1 cellular context compared by ENCODE assay signal in genomic region chr19:48362716-48363499, GRCh38.
TF ChIP-seq lines count a peak whose summit lies in the region.

No MANE protein-coding gene starts in this region.

TF ChIP-seq in K562, 482 proteins besides CTCF, POLR2A, EP300 and RAD21 (continued from another document and continues in another):
- TF ChIP-seq USF1 (CRISPR knock-in tag; IDR thresholded peaks at IDR 0.05) (no peak), ZNF551 (CRISPR knock-in tag; IDR thresholded peaks at IDR 0.05) (no peak), RREB1 (CRISPR knock-in tag; IDR thresholded peaks at IDR 0.05) (0 out of 2 replicates have a peak, but pooled peaks have one; percentile 34), E2F4 (CRISPR knock-in tag; IDR thresholded peaks at IDR 0.05; ENCODE audit: low read depth) (0 out of 2 replicates have a peak, but pooled peaks have one; percentile 6), PKNOX1 (IDR thresholded peaks at IDR 0.05) (no peak), BMI1 (IDR thresholded peaks at IDR 0.05; ENCODE audit: low read length) (no peak), TCF7 (IDR thresholded peaks at IDR 0.05; ENCODE audit: borderline replicate concordance) (no peak), SRSF9 (IDR thresholded peaks at IDR 0.05; ENCODE audit: borderline replicate concordance, low read depth, low read length) (no peak), ZNF668 (CRISPR knock-in tag; IDR thresholded peaks at IDR 0.05) (no peak), RBFOX2 (IDR thresholded peaks at IDR 0.05; ENCODE audit: low read depth, low read length) (peak; percentile 77), C11orf30 (IDR thresholded peaks at IDR 0.05; ENCODE audit: low read depth) (no peak), NFIC (IDR thresholded peaks at IDR 0.05) (peak; percentile 94), HMG20B (CRISPR knock-in tag; IDR thresholded peaks at IDR 0.05) (no peak), STAT5A (IDR thresholded peaks at IDR 0.05; ENCODE audit: borderline replicate concordance, low read length) (no peak), NCOA2 (IDR thresholded peaks at IDR 0.05; ENCODE audit: partially characterized antibody in 2 of 2) (no peak), MBD2 (IDR thresholded peaks at IDR 0.05; ENCODE audit: borderline replicate concordance, low read depth) (peak; percentile 88), ZNF282 (CRISPR knock-in tag; IDR thresholded peaks at IDR 0.05) (no peak), ELK1 (CRISPR knock-in tag; IDR thresholded peaks at IDR 0.05) (no peak), SRSF1 (IDR thresholded peaks at IDR 0.05; ENCODE audit: low read depth, low read length) (no peak), ZNF79 (CRISPR knock-in tag; IDR thresholded peaks at IDR 0.05; ENCODE audit: low read depth) (no peak), PTBP1 (IDR thresholded peaks at IDR 0.05; ENCODE audit: low read depth, low read length) (no peak), CXXC5 (CRISPR knock-in tag; IDR thresholded peaks at IDR 0.05) (peak; percentile 20), PPARD (CRISPR knock-in tag; IDR thresholded peaks at IDR 0.05) (no peak), MEIS2 (IDR thresholded peaks at IDR 0.05; ENCODE audit: partially characterized antibody) (no peak), CREM (IDR thresholded peaks at IDR 0.05; ENCODE audit: low read depth) (peak; percentile 73), ZNF561 (CRISPR knock-in tag; conservative IDR thresholded peaks at IDR 0.05) (no peak), ZNF408 (CRISPR knock-in tag; IDR thresholded peaks at IDR 0.05; ENCODE audit: low read depth) (no peak), SMAD3 (CRISPR knock-in tag; conservative IDR thresholded peaks at IDR 0.05) (no peak), ZNF717 (CRISPR knock-in tag; IDR thresholded peaks at IDR 0.05) (no peak), ZEB2 (IDR thresholded peaks at IDR 0.05) (no peak), TEAD1 (CRISPR knock-in tag; IDR thresholded peaks at IDR 0.05) (peak; percentile 81 to 98; a peak in 3 of 4 replicates), NCOA1 (IDR thresholded peaks at IDR 0.05; ENCODE audit: low read depth) (no peak), MYBL2 (IDR thresholded peaks at IDR 0.05; ENCODE audit: low read depth) (no peak), MYBL2 (CRISPR knock-in tag; IDR thresholded peaks at IDR 0.05; ENCODE audit: borderline replicate concordance) (no peak), CEBPZ (IDR thresholded peaks at IDR 0.05; ENCODE audit: borderline replicate concordance, low read depth, low read length) (no peak), GABPB1 (CRISPR knock-in tag; IDR thresholded peaks at IDR 0.05) (peak; percentile 46; the same call in 1 of the 2 replicates), TRIM24 (IDR thresholded peaks at IDR 0.05) (no peak)
- TF ChIP-seq, protein P1, sequence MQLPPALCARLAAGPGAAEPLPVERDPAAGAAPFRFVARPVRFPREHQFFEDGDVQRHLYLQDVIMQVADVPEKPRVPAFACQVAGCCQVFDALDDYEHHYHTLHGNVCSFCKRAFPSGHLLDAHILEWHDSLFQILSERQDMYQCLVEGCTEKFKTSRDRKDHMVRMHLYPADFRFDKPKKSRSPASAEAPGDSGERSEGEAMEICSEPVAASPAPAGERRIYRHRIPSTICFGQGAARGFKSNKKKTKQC (CRISPR knock-in tag; IDR thresholded peaks at IDR 0.05), result no peak
- TF ChIP-seq, protein P2, sequence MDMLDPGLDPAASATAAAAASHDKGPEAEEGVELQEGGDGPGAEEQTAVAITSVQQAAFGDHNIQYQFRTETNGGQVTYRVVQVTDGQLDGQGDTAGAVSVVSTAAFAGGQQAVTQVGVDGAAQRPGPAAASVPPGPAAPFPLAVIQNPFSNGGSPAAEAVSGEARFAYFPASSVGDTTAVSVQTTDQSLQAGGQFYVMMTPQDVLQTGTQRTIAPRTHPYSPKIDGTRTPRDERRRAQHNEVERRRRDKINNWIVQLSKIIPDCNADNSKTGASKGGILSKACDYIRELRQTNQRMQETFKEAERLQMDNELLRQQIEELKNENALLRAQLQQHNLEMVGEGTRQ (CRISPR knock-in tag; IDR thresholded peaks at IDR 0.05), result no peak
- TF ChIP-seq, protein P3, sequence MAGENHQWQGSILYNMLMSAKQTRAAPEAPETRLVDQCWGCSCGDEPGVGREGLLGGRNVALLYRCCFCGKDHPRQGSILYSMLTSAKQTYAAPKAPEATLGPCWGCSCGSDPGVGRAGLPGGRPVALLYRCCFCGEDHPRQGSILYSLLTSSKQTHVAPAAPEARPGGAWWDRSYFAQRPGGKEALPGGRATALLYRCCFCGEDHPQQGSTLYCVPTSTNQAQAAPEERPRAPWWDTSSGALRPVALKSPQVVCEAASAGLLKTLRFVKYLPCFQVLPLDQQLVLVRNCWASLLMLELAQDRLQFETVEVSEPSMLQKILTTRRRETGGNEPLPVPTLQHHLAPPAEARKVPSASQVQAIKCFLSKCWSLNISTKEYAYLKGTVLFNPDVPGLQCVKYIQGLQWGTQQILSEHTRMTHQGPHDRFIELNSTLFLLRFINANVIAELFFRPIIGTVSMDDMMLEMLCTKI (IDR thresholded peaks at IDR 0.05; ENCODE audit: partially characterized antibody), result no peak
- TF ChIP-seq, protein P4, sequence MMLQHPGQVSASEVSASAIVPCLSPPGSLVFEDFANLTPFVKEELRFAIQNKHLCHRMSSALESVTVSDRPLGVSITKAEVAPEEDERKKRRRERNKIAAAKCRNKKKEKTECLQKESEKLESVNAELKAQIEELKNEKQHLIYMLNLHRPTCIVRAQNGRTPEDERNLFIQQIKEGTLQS (IDR thresholded peaks at IDR 0.05), result no peak
- TF ChIP-seq, protein P4 (CRISPR knock-in tag; conservative IDR thresholded peaks at IDR 0.05), result 0 out of 2 replicates have a peak, but pooled peaks have one; percentile 30
- TF ChIP-seq, protein P5, sequence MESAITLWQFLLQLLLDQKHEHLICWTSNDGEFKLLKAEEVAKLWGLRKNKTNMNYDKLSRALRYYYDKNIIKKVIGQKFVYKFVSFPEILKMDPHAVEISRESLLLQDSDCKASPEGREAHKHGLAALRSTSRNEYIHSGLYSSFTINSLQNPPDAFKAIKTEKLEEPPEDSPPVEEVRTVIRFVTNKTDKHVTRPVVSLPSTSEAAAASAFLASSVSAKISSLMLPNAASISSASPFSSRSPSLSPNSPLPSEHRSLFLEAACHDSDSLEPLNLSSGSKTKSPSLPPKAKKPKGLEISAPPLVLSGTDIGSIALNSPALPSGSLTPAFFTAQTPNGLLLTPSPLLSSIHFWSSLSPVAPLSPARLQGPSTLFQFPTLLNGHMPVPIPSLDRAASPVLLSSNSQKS (CRISPR knock-in tag; IDR thresholded peaks at IDR 0.05), result no peak
- TF ChIP-seq, protein P6, sequence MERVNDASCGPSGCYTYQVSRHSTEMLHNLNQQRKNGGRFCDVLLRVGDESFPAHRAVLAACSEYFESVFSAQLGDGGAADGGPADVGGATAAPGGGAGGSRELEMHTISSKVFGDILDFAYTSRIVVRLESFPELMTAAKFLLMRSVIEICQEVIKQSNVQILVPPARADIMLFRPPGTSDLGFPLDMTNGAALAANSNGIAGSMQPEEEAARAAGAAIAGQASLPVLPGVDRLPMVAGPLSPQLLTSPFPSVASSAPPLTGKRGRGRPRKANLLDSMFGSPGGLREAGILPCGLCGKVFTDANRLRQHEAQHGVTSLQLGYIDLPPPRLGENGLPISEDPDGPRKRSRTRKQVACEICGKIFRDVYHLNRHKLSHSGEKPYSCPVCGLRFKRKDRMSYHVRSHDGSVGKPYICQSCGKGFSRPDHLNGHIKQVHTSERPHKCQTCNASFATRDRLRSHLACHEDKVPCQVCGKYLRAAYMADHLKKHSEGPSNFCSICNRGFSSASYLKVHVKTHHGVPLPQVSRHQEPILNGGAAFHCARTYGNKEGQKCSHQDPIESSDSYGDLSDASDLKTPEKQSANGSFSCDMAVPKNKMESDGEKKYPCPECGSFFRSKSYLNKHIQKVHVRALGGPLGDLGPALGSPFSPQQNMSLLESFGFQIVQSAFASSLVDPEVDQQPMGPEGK (CRISPR knock-in tag; IDR thresholded peaks at IDR 0.05; ENCODE audit: borderline replicate concordance), result no peak
